18 cellular contexts compared by ENCODE assay signal in the genomic region with DNA sequence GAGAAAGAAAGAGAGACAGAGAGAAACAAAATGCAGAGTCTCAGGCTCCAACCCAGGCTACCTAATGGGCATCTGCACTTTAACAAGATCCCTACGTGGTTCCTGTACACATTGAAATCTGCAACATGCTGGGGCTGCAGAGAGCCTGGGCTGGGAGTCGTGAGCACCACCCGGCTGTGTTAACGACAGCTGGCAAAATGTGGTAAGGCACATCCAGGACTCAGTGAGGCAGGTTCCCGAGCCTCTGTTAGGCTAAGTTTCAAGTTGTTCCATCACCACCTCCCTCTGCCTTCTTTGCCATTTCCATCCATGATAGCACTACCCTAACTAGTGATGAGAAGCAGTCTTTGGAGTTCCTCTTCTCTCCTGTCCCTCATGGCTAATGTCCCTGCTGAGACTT. TPM values are rescaled to one million over a fixed set of nuclear protein-coding genes. Genes with fewer than 3 reads are reported as not detected.
DNase-seq lines count a peak whose midpoint lies in the region; ATAC-seq and TF ChIP-seq lines count a peak whose summit lies in the region.
"Had no signal": no experiment of that assay in that cellular context is flagged by ENCODE, and none has a peak within 500 bp of the region (broad histone marks: within the 10 kb centered on the region; RNA-seq: fewer than 3 reads in every experiment).

No MANE protein-coding gene starts in this region.

- intact Hi-C loops in PC-9 (cut with micrococcal nuclease; ENCODE audit: unreplicated experiment) (loop anchor here (1.0 kb wide), 1 partner anchor 48 kb away; no protein-coding TSS in a partner anchor), sciatic nerve (cut with DNase I) (no loop called here), A673 (cut with micrococcal nuclease; ENCODE audit: unreplicated experiment) (no loop called here)

- H2AFZ ChIP-seq in PC-9 = no peak overlapping the region

- peaks cover 28% of the 10 kb centered on the region; the same call in 1 of the 2 replicates for H4K20me1 ChIP-seq in PC-9 (ENCODE audit: insufficient read depth)
- H4K20me1 ChIP-seq: BLaER1 had no signal

- peaks cover 69% of the 10 kb centered on the region for H3F3A ChIP-seq in PC-9 (ENCODE audit: insufficient read depth, low read depth)

- no peaks in the 10 kb centered on the region for H3K9me2 ChIP-seq in PC-9 (ENCODE audit: insufficient read depth)

- H3K4me2 ChIP-seq in PC-9 = peak overlapping the region; percentile 99
- H3K4me2 ChIP-seq: BLaER1 had no signal

- H3K27me3 ChIP-seq in PC-9 (ENCODE audit: insufficient read depth, low read depth) = no peaks in the 10 kb centered on the region
- H3K27me3 ChIP-seq in esophagus (ENCODE audit: control insufficient read depth in 1 of 2, insufficient read depth in 2 of 2, low read length in 2 of 2) = no peaks in the 10 kb centered on the region
- no peaks in the 10 kb centered on the region for H3K27me3 ChIP-seq in A673 (replicated peaks; ENCODE audit: insufficient read depth, low read depth, low read length, poor library complexity)
- H3K27me3 ChIP-seq: BLaER1, SJSA1 had no signal

- H3K4me3 ChIP-seq in PC-9 = peak overlapping the region; percentile 87
- peak overlapping the region; percentile 34 to 50 for H3K4me3 ChIP-seq in esophagus (ENCODE audit: low read depth in 1 of 2, low read length in 2 of 2)
- H3K4me3 ChIP-seq in A673 (ENCODE audit: low read depth, low read length, poor library complexity, severe bottlenecking) = no peak overlapping the region
- H3K4me3 ChIP-seq: BLaER1, SJSA1 had no signal

- peaks cover 93% of the 10 kb centered on the region for H3K79me2 ChIP-seq in PC-9 (ENCODE audit: low read depth)

- H3K36me3 ChIP-seq in PC-9 (ENCODE audit: low read depth) (peaks cover 52% of the 10 kb centered on the region), esophagus (ENCODE audit: control insufficient read depth in 2 of 2, insufficient read depth in 2 of 2, low read length in 1 of 2) (no peaks in the 10 kb centered on the region), A673 (ENCODE audit: insufficient read depth, low read length, poor library complexity, severe bottlenecking) (no peaks in the 10 kb centered on the region)
- H3K36me3 ChIP-seq: BLaER1, SJSA1 had no signal

- CTCF ChIA-PET in PC-9 (lab: Charles Lee) (no interaction called here), A673 (lab: Charles Lee) (no interaction called here)

- no peaks in the 10 kb centered on the region for H3K9me3 ChIP-seq in PC-9 (ENCODE audit: insufficient read depth, low read depth)
- no peaks in the 10 kb centered on the region for H3K9me3 ChIP-seq in esophagus (ENCODE audit: control insufficient read depth in 2 of 2, insufficient read depth in 1 of 2, low read depth in 1 of 2, low read length in 1 of 2)
- H3K9me3 ChIP-seq in A673 (ENCODE audit: low read depth, low read length, poor library complexity, severe bottlenecking) = no peaks in the 10 kb centered on the region
- H3K9me3 ChIP-seq: BLaER1, SJSA1 had no signal

- peak overlapping the region; percentile 96 for H3K27ac ChIP-seq in PC-9
- no peak overlapping the region for H3K27ac ChIP-seq in esophagus (ENCODE audit: low read depth in 2 of 2, low read length in 1 of 2)
- no peak overlapping the region for H3K27ac ChIP-seq in A673 (ENCODE audit: low read depth, low read length, poor library complexity, severe bottlenecking)
- H3K27ac ChIP-seq: BLaER1, SJSA1 had no signal

- H3K4me1 ChIP-seq in PC-9 (replicated peaks; ENCODE audit: insufficient read depth) (peaks cover 62% of the 10 kb centered on the region), esophagus (ENCODE audit: control insufficient read depth in 2 of 2, insufficient read depth in 2 of 2, low read length in 1 of 2) (peaks cover 0 to 14% of the 10 kb centered on the region in 2 donors), A673 (ENCODE audit: insufficient read depth, low read length, poor library complexity, severe bottlenecking) (no peaks in the 10 kb centered on the region)
- H3K4me1 ChIP-seq: BLaER1 had no signal

- TF ChIP-seq CTCF in PC-9 (conservative IDR thresholded peaks at IDR 0.05) (no peak), A673 (conservative IDR thresholded peaks at IDR 0.05; ENCODE audit: low read depth, low read length) (no peak)

- BruUV-seq in PC-9 (replicated peaks; lab: Mats Ljungman, UMichigan) = no TSS peak
- no TSS peak for BruUV-seq in A673 (replicated peaks; lab: Mats Ljungman, UMichigan)

- 64 to 65% methylated on average over 5 of the region's 5 CpGs for WGBS in esophagus, 2 donors

- POLR2A ChIA-PET in PC-9 (lab: Charles Lee; ENCODE audit: unreplicated experiment) (interaction anchor here (0.6 to 1.0 kb wide), 3 partner anchors 15 to 48 kb away, joined by 4 to 11 read pairs (median 4); no protein-coding TSS in a partner anchor), A673 (lab: Charles Lee; ENCODE audit: low non-redundant PET) (no interaction called here)

- DNase-seq in PC-9 (no peak), sciatic nerve (ENCODE audit: low spot score) (no peak), MV-4-11 (lab: John Stamatoyannopoulos, UW) (no peak), A673 (ENCODE audit: low spot score) (no peak)
- DNase-seq: CD8-positive, alpha-beta T cell; GF-D8; H9; NCI-H446; NK-92 treated with Interleukin-12 subunit alpha and Interleukin-12 subunit beta, amount 100 ng/mL, for 24 hours; OCI-M1 had no signal

- peak; percentile 2 for ATAC-seq in sciatic nerve
- ATAC-seq in HG03469 (IDR thresholded peaks at IDR 0.05; ENCODE audit: unreplicated experiment) = no peak
- no peak for ATAC-seq in HG03159 (IDR thresholded peaks at IDR 0.05; ENCODE audit: unreplicated experiment)
- ATAC-seq: CD8-positive, alpha-beta T cell had no signal

RNA-seq across cellular contexts. Expression of a gene that starts 1.4 kb away (rescaled TPM):
- total RNA-seq in PC-9 (2021) (479 and 546 TPM in 2 replicates), sciatic nerve (4.5 TPM), A673 (2021) (0.52 TPM in 1 of 2 replicates, not detected in the other)
- 100 to 1,000 TPM; 104 to 183 TPM for polyA plus RNA-seq in esophagus
- total RNA-seq: CD8-positive, alpha-beta T cell; H9 had no signal

RNA-seq across cellular contexts. Expression of a gene that starts 20.2 kb away (rescaled TPM):
- total RNA-seq in PC-9 (2021) = 3.2 and 3.4 TPM in 2 replicates
- polyA plus RNA-seq in esophagus = under 1 TPM; 0.24 to 0.86 TPM
- 1.3 TPM for total RNA-seq in sciatic nerve
- total RNA-seq in A673 (2021) = not detected in 2 replicates
- total RNA-seq: CD8-positive, alpha-beta T cell; Daoy; H9; HT-29; IMR-90; SJSA1 had no signal
- polyA plus RNA-seq: IMR-90 had no signal

Comparison
In these comparisons a context has a peak if more than half of its experiments do, and no peak if none do; other contexts are left out.
1. RNA of a gene that starts 1.4 kb away (total RNA-seq): 479 to 546 TPM in PC-9; 4.5 TPM in sciatic nerve (single experiment) and 0.52 TPM in A673; every median in the first group is over 10 times any median in the second.